Comparison of ENCODE assay signal across 9 cellular contexts in the genomic region with DNA sequence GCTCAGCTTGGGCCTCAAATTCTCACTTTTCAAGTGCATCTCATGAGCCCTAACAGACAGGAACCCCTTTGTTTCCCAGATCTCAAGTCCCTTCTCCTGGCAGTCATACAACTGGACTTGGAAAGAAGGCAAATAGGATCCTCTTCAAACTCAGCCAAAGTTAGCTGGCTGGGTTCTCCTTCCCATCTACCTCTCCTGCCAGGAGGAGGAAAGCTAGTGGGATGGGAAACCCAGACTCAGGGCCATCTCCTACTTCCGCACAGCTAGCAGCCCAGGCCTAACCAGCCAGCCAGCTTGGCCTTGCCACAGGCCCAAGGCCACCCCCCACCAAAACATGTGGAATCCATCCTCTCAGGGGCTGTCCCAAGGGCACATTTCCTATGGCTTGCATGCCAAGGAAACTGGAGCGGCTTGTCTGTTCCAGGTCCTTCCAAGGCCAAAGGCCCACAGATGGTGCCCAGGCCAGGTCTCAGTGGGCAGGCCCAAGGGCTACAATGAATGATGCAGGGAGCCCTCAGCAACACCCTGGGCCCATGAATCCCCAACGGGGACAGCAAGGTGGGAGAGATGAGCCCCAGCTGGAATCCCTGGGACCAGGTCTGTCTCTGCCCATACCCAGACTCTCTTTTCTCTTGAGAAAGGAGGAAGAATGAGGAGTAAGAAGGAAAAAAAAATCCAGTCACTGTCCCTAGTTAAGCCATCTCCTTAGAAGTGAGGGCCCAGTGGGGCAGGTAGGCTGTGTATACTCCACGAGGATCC. TPM values are rescaled to one million over a fixed set of nuclear protein-coding genes. Genes with fewer than 3 reads are reported as not detected.
DNase-seq lines count a peak whose midpoint lies in the region; TF ChIP-seq lines count a peak whose summit lies in the region.
"Had no signal": no experiment of that assay in that cellular context is flagged by ENCODE, and none has a peak within 500 bp of the region (broad histone marks: within the 10 kb centered on the region; RNA-seq: fewer than 3 reads in every experiment).

No MANE protein-coding gene starts in this region.

- no peak for DNase-seq in activated T-helper 1 cell treated with anti-CD3 and anti-CD28 coated beads, Interleukin-12 subunit alpha, Interleukin-12 subunit beta, Interleukin-2, Interleukin-4 antibody, amounts not matched to agents 30 ng/mL and 10 ng/mL and 1 ng/mL, durations not matched to agents 14 hours and 24 hours and 36 hours (ENCODE audit: low spot score)
- no peak for DNase-seq in right atrium auricular region (ENCODE audit: low spot score)
- DNase-seq in smooth muscle cell (lab: John Stamatoyannopoulos, UW; ENCODE audit: unreplicated experiment): no peak
- DNase-seq in SW 1271 (lab: John Stamatoyannopoulos, UW): no peak
- DNase-seq in NCI-H226: no peak
- DNase-seq in DMS53 (lab: John Stamatoyannopoulos, UW): no peak
- no peak for DNase-seq in activated gamma-delta T cell treated with Interleukin-2 at 50 U/mL for 16 hours
- DNase-seq: NCI-H748 treated with DMSO at 0.1 percent for 48 hours had no signal

- H3K36me3 Mint-ChIP-seq in activated T-helper 1 cell treated with anti-CD3 and anti-CD28 coated beads, Interleukin-12 subunit alpha, Interleukin-12 subunit beta, Interleukin-2, Interleukin-4 antibody, amounts not matched to agents 30 ng/mL and 10 ng/mL and 1 ng/mL, durations not matched to agents 14 hours and 24 hours and 36 hours (ENCODE audit: low read depth): peaks cover 18% of the 10 kb centered on the region

- H3K36me3 ChIP-seq in HEK293 (ENCODE audit: control insufficient read depth in 2 of 2, insufficient read depth in 1 of 2, low read length in 2 of 2) (peaks cover 14 to 28% of the 10 kb centered on the region in 2 experiments), right atrium auricular region (peaks cover 17% of the 10 kb centered on the region), smooth muscle cell (ENCODE audit: low read depth) (no peaks in the 10 kb centered on the region)

- H3F3A ChIP-seq in smooth muscle cell (ENCODE audit: low read depth): peaks cover 10% of the 10 kb centered on the region

- TF ChIP-seq CTCF in HEK293 (tag by site-specific recombination; IDR thresholded peaks at IDR 0.05) (no peak), right atrium auricular region (IDR thresholded peaks at IDR 0.05) (no peak), smooth muscle cell (IDR thresholded peaks at IDR 0.05; ENCODE audit: borderline replicate concordance, insufficient read depth, poor library complexity, severe bottlenecking) (no peak)

- H3K27ac Mint-ChIP-seq in activated T-helper 1 cell treated with anti-CD3 and anti-CD28 coated beads, Interleukin-12 subunit alpha, Interleukin-12 subunit beta, Interleukin-2, Interleukin-4 antibody, amounts not matched to agents 30 ng/mL and 10 ng/mL and 1 ng/mL, durations not matched to agents 14 hours and 24 hours and 36 hours: peak overlapping the region; percentile 91

- peak overlapping the region; percentile 93 for H3K4me3 ChIP-seq in HEK293 (ENCODE audit: low read depth, low read length)
- peak overlapping the region; percentile 81 to 84 for H3K4me3 ChIP-seq in right atrium auricular region
- peak overlapping the region; percentile 71 for H3K4me3 ChIP-seq in smooth muscle cell

- no peaks in the 10 kb centered on the region for H3K27me3 Mint-ChIP-seq in activated T-helper 1 cell treated with anti-CD3 and anti-CD28 coated beads, Interleukin-12 subunit alpha, Interleukin-12 subunit beta, Interleukin-2, Interleukin-4 antibody, amounts not matched to agents 30 ng/mL and 10 ng/mL and 1 ng/mL, durations not matched to agents 14 hours and 24 hours and 36 hours (ENCODE audit: insufficient read depth)

- H2AFZ ChIP-seq in smooth muscle cell (ENCODE audit: low read depth): no peak overlapping the region

- H3K27me3 ChIP-seq in right atrium auricular region (no peaks in the 10 kb centered on the region), smooth muscle cell (ENCODE audit: low read depth) (no peaks in the 10 kb centered on the region)

- POLR2A ChIA-PET in HEK293 (lab: Yijun Ruan, JAX): interaction anchor here (0.9 to 6.5 kb wide), 4 partner anchors 11 to 99 kb away, joined by 3 to 65 read pairs (median 6); a partner anchor contains a TSS

- H3K27ac ChIP-seq in HEK293 (ENCODE audit: extremely low read depth, low read depth, low read length): peak overlapping the region; percentile 97
- peak overlapping the region; percentile 90 to 95 for H3K27ac ChIP-seq in right atrium auricular region
- peak overlapping the region; percentile 61 for H3K27ac ChIP-seq in smooth muscle cell (ENCODE audit: low read depth)

- peak overlapping the region; percentile 96 for H3K4me3 Mint-ChIP-seq in activated T-helper 1 cell treated with anti-CD3 and anti-CD28 coated beads, Interleukin-12 subunit alpha, Interleukin-12 subunit beta, Interleukin-2, Interleukin-4 antibody, amounts not matched to agents 30 ng/mL and 10 ng/mL and 1 ng/mL, durations not matched to agents 14 hours and 24 hours and 36 hours

- peaks cover 63% of the 10 kb centered on the region for H3K79me2 ChIP-seq in smooth muscle cell (ENCODE audit: low read depth)

- peaks cover 31% of the 10 kb centered on the region for H3K4me1 Mint-ChIP-seq in activated T-helper 1 cell treated with anti-CD3 and anti-CD28 coated beads, Interleukin-12 subunit alpha, Interleukin-12 subunit beta, Interleukin-2, Interleukin-4 antibody, amounts not matched to agents 30 ng/mL and 10 ng/mL and 1 ng/mL, durations not matched to agents 14 hours and 24 hours and 36 hours (ENCODE audit: low read depth)

- no peaks in the 10 kb centered on the region for H3K9me3 Mint-ChIP-seq in activated T-helper 1 cell treated with anti-CD3 and anti-CD28 coated beads, Interleukin-12 subunit alpha, Interleukin-12 subunit beta, Interleukin-2, Interleukin-4 antibody, amounts not matched to agents 30 ng/mL and 10 ng/mL and 1 ng/mL, durations not matched to agents 14 hours and 24 hours and 36 hours

- no peaks in the 10 kb centered on the region for H3K9me3 ChIP-seq in HEK293 (ENCODE audit: control insufficient read depth, insufficient read depth, low read depth, low read length)
- H3K9me3 ChIP-seq in right atrium auricular region: no peaks in the 10 kb centered on the region
- H3K9me3 ChIP-seq in smooth muscle cell (replicated peaks; ENCODE audit: low read depth): no peaks in the 10 kb centered on the region

- CTCF ChIA-PET in HEK293 (lab: Yijun Ruan, JAX): interaction anchor here (0.6 to 1.8 kb wide), 6 partner anchors 8 to 405 kb away, joined by 3 to 7 read pairs (median 3); no protein-coding TSS in a partner anchor

- H3K4me2 ChIP-seq in smooth muscle cell: peak overlapping the region; percentile 93

- H4K20me1 ChIP-seq in smooth muscle cell (ENCODE audit: low read depth): peaks cover 50% of the 10 kb centered on the region

- H3K4me1 ChIP-seq in HEK293 (ENCODE audit: control insufficient read depth, insufficient read depth, low read length) (peaks cover 20% of the 10 kb centered on the region), right atrium auricular region (peaks cover 3 to 57% of the 10 kb centered on the region in 2 donors), smooth muscle cell (ENCODE audit: low read depth) (peaks cover 18% of the 10 kb centered on the region)

- 84% methylated on average over 4 of the region's 4 CpGs for WGBS in smooth muscle cell (ENCODE audit: low lambda C conversion rate)

- intact Hi-C loops in activated T-helper 1 cell treated with anti-CD3 and anti-CD28 coated beads, Interleukin-12 subunit alpha, Interleukin-12 subunit beta, Interleukin-2, Interleukin-4 antibody, amounts not matched to agents 30 ng/mL and 10 ng/mL and 1 ng/mL, durations not matched to agents 14 hours and 24 hours and 36 hours (cut with micrococcal nuclease): loop anchor here (5.0 kb wide), 2 partner anchors 98 to 307 kb away; a partner anchor contains a TSS

- peak overlapping the region; percentile 22 for H3K9ac ChIP-seq in smooth muscle cell (ENCODE audit: low read depth)

RNA-seq across cellular contexts. Expression of a gene that starts 1.7 kb away (rescaled TPM):
- total RNA-seq in activated T-helper 1 cell treated with anti-CD3 and anti-CD28 coated beads, Interleukin-12 subunit alpha, Interleukin-12 subunit beta, Interleukin-2, Interleukin-4 antibody, amounts not matched to agents 30 ng/mL and 10 ng/mL and 1 ng/mL, durations not matched to agents 14 hours and 24 hours and 36 hours: 116 TPM in 2 replicates
- total RNA-seq in right atrium auricular region (10 to 100 TPM; 30.4 to 51.3 TPM), smooth muscle cell (41.6 and 43.7 TPM in 2 replicates)
- polyA plus RNA-seq in smooth muscle cell: 41.9 and 58.6 TPM in 2 replicates

RNA-seq across cellular contexts. Expression of a gene that starts 13.3 kb away (rescaled TPM):
- 95.6 and 100 TPM in 2 replicates for total RNA-seq in activated T-helper 1 cell treated with anti-CD3 and anti-CD28 coated beads, Interleukin-12 subunit alpha, Interleukin-12 subunit beta, Interleukin-2, Interleukin-4 antibody, amounts not matched to agents 30 ng/mL and 10 ng/mL and 1 ng/mL, durations not matched to agents 14 hours and 24 hours and 36 hours
- total RNA-seq in right atrium auricular region (10 to 100 TPM; 24.3 to 58.0 TPM), smooth muscle cell (32.5 and 46.8 TPM in 2 replicates)
- 21.9 and 24.8 TPM in 2 replicates for polyA plus RNA-seq in smooth muscle cell

RNA-seq across cellular contexts. Expression of a gene that starts 13.5 kb away (rescaled TPM):
- 185 and 195 TPM in 2 replicates for total RNA-seq in activated T-helper 1 cell treated with anti-CD3 and anti-CD28 coated beads, Interleukin-12 subunit alpha, Interleukin-12 subunit beta, Interleukin-2, Interleukin-4 antibody, amounts not matched to agents 30 ng/mL and 10 ng/mL and 1 ng/mL, durations not matched to agents 14 hours and 24 hours and 36 hours
- total RNA-seq in right atrium auricular region (100 to 1,000 TPM in 1 of 2 donors, 10 to 100 TPM in 1; 59.3 to 105 TPM), smooth muscle cell (32.3 and 46.2 TPM in 2 replicates)
- 132 and 153 TPM in 2 replicates for polyA plus RNA-seq in smooth muscle cell

RNA-seq across cellular contexts. Expression of a gene that starts 32.7 kb away (rescaled TPM):
- total RNA-seq in activated T-helper 1 cell treated with anti-CD3 and anti-CD28 coated beads, Interleukin-12 subunit alpha, Interleukin-12 subunit beta, Interleukin-2, Interleukin-4 antibody, amounts not matched to agents 30 ng/mL and 10 ng/mL and 1 ng/mL, durations not matched to agents 14 hours and 24 hours and 36 hours: not detected in 2 replicates
- total RNA-seq in right atrium auricular region: not detected
- total RNA-seq in smooth muscle cell: not detected in 2 replicates
- not detected in 2 replicates for polyA plus RNA-seq in smooth muscle cell

RNA-seq across cellular contexts. Expression of a gene that starts 41.0 kb away (rescaled TPM):
- not detected in 2 replicates for total RNA-seq in activated T-helper 1 cell treated with anti-CD3 and anti-CD28 coated beads, Interleukin-12 subunit alpha, Interleukin-12 subunit beta, Interleukin-2, Interleukin-4 antibody, amounts not matched to agents 30 ng/mL and 10 ng/mL and 1 ng/mL, durations not matched to agents 14 hours and 24 hours and 36 hours
- total RNA-seq in right atrium auricular region: not detected
- not detected in 2 replicates for total RNA-seq in smooth muscle cell
- polyA plus RNA-seq in smooth muscle cell: not detected in 2 replicates
